In the genomic region with DNA sequence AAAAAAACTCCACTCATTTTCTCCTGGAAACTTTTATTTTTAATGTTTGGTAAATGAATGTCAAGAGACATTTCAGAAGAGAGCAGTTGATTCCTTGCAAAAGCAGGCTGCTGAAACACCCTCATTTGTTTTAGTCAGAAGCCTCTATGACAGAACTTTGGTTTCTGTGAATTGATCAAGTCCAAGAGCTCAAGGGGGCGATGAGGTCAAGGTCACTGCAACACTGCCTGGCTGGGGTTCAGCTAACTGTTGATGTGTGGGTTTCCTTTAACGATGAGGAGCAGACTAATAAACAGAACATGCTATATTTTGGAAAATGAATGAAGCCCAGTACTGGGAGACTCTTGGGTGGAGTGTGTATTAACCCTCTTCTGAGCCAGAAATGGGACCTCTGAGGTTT, we compare ENCODE assay signal across 35 cellular contexts.
DNase-seq lines count a peak whose midpoint lies in the region; ATAC-seq and TF ChIP-seq lines count a peak whose summit lies in the region.
"Had no signal": no experiment of that assay in that cellular context is flagged by ENCODE, and none has a peak within 500 bp of the region (broad histone marks: within the 10 kb centered on the region; RNA-seq: fewer than 3 reads in every experiment).

No MANE protein-coding gene starts in this region.

- peaks cover 4% of the 10 kb centered on the region for H3K4me1 ChIP-seq in mesenchymal stem cell (ENCODE audit: control insufficient read depth, insufficient read depth, low read depth, low read length)
- H3K4me1 ChIP-seq: A549, BE2C had no signal

- peak; percentile 67 for ATAC-seq in sciatic nerve
- ATAC-seq in HG03457 (IDR thresholded peaks at IDR 0.05; ENCODE audit: unreplicated experiment) = no peak
- no peak for ATAC-seq in GM21717 (IDR thresholded peaks at IDR 0.05; ENCODE audit: unreplicated experiment)
- ATAC-seq: A549; CD8-positive, alpha-beta T cell had no signal

- H3K27me3 ChIP-seq in mesenchymal stem cell (ENCODE audit: control insufficient read depth in 1 of 2, insufficient read depth in 1 of 2, low read length in 2 of 2) = no peaks in the 10 kb centered on the region
- H3K27me3 ChIP-seq: BE2C; BLaER1; BLaER1 treated with 17β-estradiol and CSF1 and Interleukin-3, amounts not matched to agents 10 nM and 100 nM had no signal

- H3K27ac Mint-ChIP-seq in activated T-helper 2 cell treated with anti-CD3 and anti-CD28 coated beads, Interferon-gamma antibody, Interleukin-2, Interleukin-4, amounts not matched to agents 10 μg/mL and 5 μg/mL and 100 μg/mL, durations not matched to agents 14 hours and 24 hours and 36 hours = no peak overlapping the region
- H3K27ac Mint-ChIP-seq: B cell; CD14-positive monocyte; CD4-positive, alpha-beta memory T cell; CD4-positive, alpha-beta T cell; CD4-positive, CD25-positive, alpha-beta regulatory T cell; CD8-positive, alpha-beta memory T cell; CD8-positive, alpha-beta T cell had no signal

- no peak overlapping the region for H3K4me3 Mint-ChIP-seq in activated T-helper 2 cell treated with anti-CD3 and anti-CD28 coated beads, Interferon-gamma antibody, Interleukin-2, Interleukin-4, amounts not matched to agents 10 μg/mL and 5 μg/mL and 100 μg/mL, durations not matched to agents 14 hours and 24 hours and 36 hours (ENCODE audit: low read depth)
- H3K4me3 Mint-ChIP-seq: B cell; CD14-positive monocyte; CD4-positive, alpha-beta memory T cell; CD4-positive, alpha-beta T cell; CD4-positive, CD25-positive, alpha-beta regulatory T cell; CD8-positive, alpha-beta memory T cell; CD8-positive, alpha-beta T cell had no signal

- H3K9me3 Mint-ChIP-seq in activated T-helper 2 cell treated with anti-CD3 and anti-CD28 coated beads, Interferon-gamma antibody, Interleukin-2, Interleukin-4, amounts not matched to agents 10 μg/mL and 5 μg/mL and 100 μg/mL, durations not matched to agents 14 hours and 24 hours and 36 hours = peaks cover 6% of the 10 kb centered on the region
- H3K9me3 Mint-ChIP-seq: CD8-positive, alpha-beta T cell had no signal

- no peak overlapping the region for H3K27ac ChIP-seq in mesenchymal stem cell (ENCODE audit: low read length, poor library complexity, severe bottlenecking)
- H3K27ac ChIP-seq in substantia nigra (ENCODE audit: low read depth, low read length, poor library complexity, severe bottlenecking) = no peak overlapping the region
- H3K27ac ChIP-seq: 22Rv1; A549; BLaER1; BLaER1 treated with 17β-estradiol and CSF1 and Interleukin-3, amounts not matched to agents 10 nM and 100 nM; C4-2B had no signal

- no peak overlapping the region for H4K91ac ChIP-seq in mesenchymal stem cell (ENCODE audit: low read length)

- no peak overlapping the region for H2AFZ ChIP-seq in mesenchymal stem cell (ENCODE audit: low read depth, low read length)

- no peak overlapping the region for H2BK12ac ChIP-seq in mesenchymal stem cell (ENCODE audit: low read length in 2 of 2)

- H3K23ac ChIP-seq in mesenchymal stem cell (ENCODE audit: low read length in 2 of 2) = no peak overlapping the region

- no peak overlapping the region for H2BK15ac ChIP-seq in mesenchymal stem cell (ENCODE audit: low read depth, poor library complexity, severe bottlenecking)

- no peaks in the 10 kb centered on the region for H3K9me3 ChIP-seq in mesenchymal stem cell (ENCODE audit: control insufficient read depth, low read length)
- H3K9me3 ChIP-seq: A549; BE2C; BLaER1; BLaER1 treated with 17β-estradiol and CSF1 and Interleukin-3, amounts not matched to agents 10 nM and 100 nM; Caco-2 had no signal

- H3K27me3 Mint-ChIP-seq in activated T-helper 2 cell treated with anti-CD3 and anti-CD28 coated beads, Interferon-gamma antibody, Interleukin-2, Interleukin-4, amounts not matched to agents 10 μg/mL and 5 μg/mL and 100 μg/mL, durations not matched to agents 14 hours and 24 hours and 36 hours (ENCODE audit: low read depth) = no peaks in the 10 kb centered on the region
- H3K27me3 Mint-ChIP-seq: CD4-positive, alpha-beta memory T cell; CD4-positive, CD25-positive, alpha-beta regulatory T cell; CD8-positive, alpha-beta memory T cell had no signal

- H2BK120ac ChIP-seq in mesenchymal stem cell (ENCODE audit: low read depth, low read length) = no peak overlapping the region

- no peak overlapping the region for H3K18ac ChIP-seq in mesenchymal stem cell (ENCODE audit: low read depth in 1 of 2, low read length in 2 of 2)

- H3K36me3 Mint-ChIP-seq in activated T-helper 2 cell treated with anti-CD3 and anti-CD28 coated beads, Interferon-gamma antibody, Interleukin-2, Interleukin-4, amounts not matched to agents 10 μg/mL and 5 μg/mL and 100 μg/mL, durations not matched to agents 14 hours and 24 hours and 36 hours (ENCODE audit: low read depth) = no peaks in the 10 kb centered on the region
- H3K36me3 Mint-ChIP-seq: CD14-positive monocyte; CD4-positive, alpha-beta memory T cell; CD4-positive, CD25-positive, alpha-beta regulatory T cell; CD8-positive, alpha-beta memory T cell; CD8-positive, alpha-beta T cell had no signal

- DNase-seq in fibroblast of the aortic adventitia (ENCODE audit: low read depth) (peak; percentile 27), mesenchymal stem cell (no peak), sciatic nerve (ENCODE audit: low spot score) (peak; percentile 70), stromal cell of bone marrow (ENCODE audit: low read depth) (peak; percentile 39), substantia nigra (lab: John Stamatoyannopoulos, UW) (no peak)
- DNase-seq in activated T-helper 2 cell treated with anti-CD3 and anti-CD28 coated beads, Interferon-gamma antibody, Interleukin-2, Interleukin-4, amounts not matched to agents 10 μg/mL and 5 μg/mL and 100 μg/mL, durations not matched to agents 14 hours and 24 hours and 36 hours (ENCODE audit: low spot score) = no peak
- DNase-seq: 8988T; ACHN; AML-193; BE2C; C1 segment of cervical spinal cord; Caco-2; Calu3; CD4-positive, alpha-beta memory T cell; CD4-positive, alpha-beta T cell; CD4-positive, CD25-positive, alpha-beta regulatory T cell; CD8-positive, alpha-beta memory T cell; CD8-positive, alpha-beta T cell; COR-L47; DMS 273 treated with DMSO at 0.1 percent for 48 hours; DMS153; DMS53; DMS79; DMS79 treated with DMSO at 0.1 percent for 48 hours; DND-41; EL had no signal

- WGBS in mesenchymal stem cell = 94% methylated on average over 2 of the region's 2 CpGs

- no peak overlapping the region for H2BK5ac ChIP-seq in mesenchymal stem cell (ENCODE audit: low read depth, low read length, poor library complexity, severe bottlenecking)

- H4K8ac ChIP-seq in mesenchymal stem cell (ENCODE audit: low read length) = no peak overlapping the region

- no peaks in the 10 kb centered on the region for H3K79me1 ChIP-seq in mesenchymal stem cell (replicated peaks; ENCODE audit: low read length, poor library complexity, severe bottlenecking)

- H3K4me2 ChIP-seq in mesenchymal stem cell (ENCODE audit: low read length, poor library complexity, severe bottlenecking) = no peak overlapping the region
- H3K4me2 ChIP-seq: A549; BLaER1; BLaER1 treated with 17β-estradiol and CSF1 and Interleukin-3, amounts not matched to agents 10 nM and 100 nM had no signal

- peak overlapping the region; percentile 37 for H3K9ac ChIP-seq in mesenchymal stem cell (ENCODE audit: low read length)
- H3K9ac ChIP-seq: BLaER1; BLaER1 treated with 17β-estradiol and CSF1 and Interleukin-3, amounts not matched to agents 10 nM and 100 nM had no signal

- no peak overlapping the region for H3K14ac ChIP-seq in mesenchymal stem cell (ENCODE audit: low read length in 2 of 2)

- peaks cover 3% of the 10 kb centered on the region for H3K4me1 Mint-ChIP-seq in activated T-helper 2 cell treated with anti-CD3 and anti-CD28 coated beads, Interferon-gamma antibody, Interleukin-2, Interleukin-4, amounts not matched to agents 10 μg/mL and 5 μg/mL and 100 μg/mL, durations not matched to agents 14 hours and 24 hours and 36 hours (ENCODE audit: low read depth)
- H3K4me1 Mint-ChIP-seq: B cell; CD4-positive, alpha-beta memory T cell; CD4-positive, CD25-positive, alpha-beta regulatory T cell; CD8-positive, alpha-beta memory T cell had no signal

- H3K36me3 ChIP-seq in mesenchymal stem cell (ENCODE audit: control insufficient read depth in 1 of 2, insufficient read depth in 2 of 2, low read depth in 1 of 2, low read length in 2 of 2) = no peaks in the 10 kb centered on the region
- H3K36me3 ChIP-seq: BE2C; BLaER1; BLaER1 treated with 17β-estradiol and CSF1 and Interleukin-3, amounts not matched to agents 10 nM and 100 nM had no signal

- intact Hi-C loops in sciatic nerve (cut with DNase I) = no loop called here
- intact Hi-C loops in activated T-helper 2 cell treated with anti-CD3 and anti-CD28 coated beads, Interferon-gamma antibody, Interleukin-2, Interleukin-4, amounts not matched to agents 10 μg/mL and 5 μg/mL and 100 μg/mL, durations not matched to agents 14 hours and 24 hours and 36 hours (cut with micrococcal nuclease) = no loop called here

- no peak overlapping the region for H3K4ac ChIP-seq in mesenchymal stem cell (ENCODE audit: low read depth in 1 of 2, low read length in 2 of 2)

- H2AK5ac ChIP-seq in mesenchymal stem cell (ENCODE audit: low read length, severe bottlenecking) = no peak overlapping the region

- no peak for TF ChIP-seq CTCF in fibroblast of the aortic adventitia (IDR thresholded peaks at IDR 0.05; ENCODE audit: insufficient read depth, low read length)

- H3K4me3 ChIP-seq in fibroblast of the aortic adventitia (ENCODE audit: low read depth, low read length) (no peak overlapping the region), mesenchymal stem cell (ENCODE audit: insufficient read depth in 1 of 2, low read depth in 1 of 2, low read length in 2 of 2) (no peak overlapping the region)
- H3K4me3 ChIP-seq: A549; BLaER1; BLaER1 treated with 17β-estradiol and CSF1 and Interleukin-3, amounts not matched to agents 10 nM and 100 nM had no signal

Comparison
In these comparisons a context has a peak if more than half of its experiments do, and no peak if none do; other contexts are left out.
1. DNase-seq: peak in fibroblast of the aortic adventitia (single experiment), sciatic nerve (single experiment) and stromal cell of bone marrow (single experiment); none in mesenchymal stem cell (single experiment), substantia nigra (0 of 49) and activated T-helper 2 cell treated with anti-CD3 and anti-CD28 coated beads, Interferon-gamma antibody, Interleukin-2, Interleukin-4, amounts not matched to agents 10 μg/mL and 5 μg/mL and 100 μg/mL, durations not matched to agents 14 hours and 24 hours and 36 hours (single experiment).